In genomic region chr17:32854834-32855389, GRCh38 we compare ENCODE assay signal across 1 cellular context.
TF ChIP-seq lines count a peak whose summit lies in the region.

No MANE protein-coding gene starts in this region.

TF ChIP-seq in SK-N-SH, 30 proteins besides CTCF, POLR2A, EP300 and RAD21:
- no peak for TF ChIP-seq GATA2 (CRISPR knock-in tag; IDR thresholded peaks at IDR 0.05)
- no peak for TF ChIP-seq CHD2 (IDR thresholded peaks at IDR 0.05; ENCODE audit: low read length, partially characterized antibody)
- TF ChIP-seq, protein P1, sequence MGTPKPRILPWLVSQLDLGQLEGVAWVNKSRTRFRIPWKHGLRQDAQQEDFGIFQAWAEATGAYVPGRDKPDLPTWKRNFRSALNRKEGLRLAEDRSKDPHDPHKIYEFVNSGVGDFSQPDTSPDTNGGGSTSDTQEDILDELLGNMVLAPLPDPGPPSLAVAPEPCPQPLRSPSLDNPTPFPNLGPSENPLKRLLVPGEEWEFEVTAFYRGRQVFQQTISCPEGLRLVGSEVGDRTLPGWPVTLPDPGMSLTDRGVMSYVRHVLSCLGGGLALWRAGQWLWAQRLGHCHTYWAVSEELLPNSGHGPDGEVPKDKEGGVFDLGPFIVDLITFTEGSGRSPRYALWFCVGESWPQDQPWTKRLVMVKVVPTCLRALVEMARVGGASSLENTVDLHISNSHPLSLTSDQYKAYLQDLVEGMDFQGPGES (IDR thresholded peaks at IDR 0.05; ENCODE audit: low read depth, low read length): no peak
- no peak for TF ChIP-seq PBX3 (IDR thresholded peaks at IDR 0.05)
- no peak for TF ChIP-seq TCF12 (IDR thresholded peaks at IDR 0.05)
- TF ChIP-seq, protein P2, sequence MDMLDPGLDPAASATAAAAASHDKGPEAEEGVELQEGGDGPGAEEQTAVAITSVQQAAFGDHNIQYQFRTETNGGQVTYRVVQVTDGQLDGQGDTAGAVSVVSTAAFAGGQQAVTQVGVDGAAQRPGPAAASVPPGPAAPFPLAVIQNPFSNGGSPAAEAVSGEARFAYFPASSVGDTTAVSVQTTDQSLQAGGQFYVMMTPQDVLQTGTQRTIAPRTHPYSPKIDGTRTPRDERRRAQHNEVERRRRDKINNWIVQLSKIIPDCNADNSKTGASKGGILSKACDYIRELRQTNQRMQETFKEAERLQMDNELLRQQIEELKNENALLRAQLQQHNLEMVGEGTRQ (IDR thresholded peaks at IDR 0.05; ENCODE audit: borderline replicate concordance, low read depth, low read length): no peak
- no peak for TF ChIP-seq TEAD4 (IDR thresholded peaks at IDR 0.05; ENCODE audit: borderline replicate concordance, insufficient read depth)
